Comparison of ENCODE assay signal across 1 cellular context in genomic region chr4:84492737-84493091, GRCh38.
TF ChIP-seq lines count a peak whose summit lies in the region.

No MANE protein-coding gene starts in this region.

TF ChIP-seq in A549, 52 proteins besides CTCF, POLR2A, EP300 and RAD21 (continued from another document):
- TF ChIP-seq RNF2 (IDR thresholded peaks at IDR 0.05; ENCODE audit: borderline replicate concordance, low read depth), result no peak
- TF ChIP-seq TP53 (CRISPR knock-in tag; IDR thresholded peaks at IDR 0.05), result no peak
- TF ChIP-seq MYC (IDR thresholded peaks at IDR 0.05; ENCODE audit: borderline replicate concordance, low read length), result no peak
- TF ChIP-seq MAX (IDR thresholded peaks at IDR 0.05), result no peak
